Comparison of ENCODE assay signal across 8 cellular contexts in genomic region chr1:205812271-205812877, GRCh38. TPM values are rescaled to one million over a fixed set of nuclear protein-coding genes. Genes with fewer than 3 reads are reported as not detected.
DNase-seq lines count a peak whose midpoint lies in the region; ATAC-seq and TF ChIP-seq lines count a peak whose summit lies in the region.

No MANE protein-coding gene starts in this region.

- POLR2A ChIA-PET in activated CD4-positive, alpha-beta memory T cell treated with anti-CD3 and anti-CD28 coated beads for 36 hours (lab: Charles Lee), result interaction anchor here (1.0 to 1.8 kb wide), 2 partner anchors 40 to 87 kb away, joined by 4 to 5 read pairs; no protein-coding TSS in a partner anchor

- H3K4me1 Mint-ChIP-seq in activated CD4-positive, alpha-beta memory T cell treated with anti-CD3 and anti-CD28 coated beads for 36 hours (ENCODE audit: low read depth), result peaks cover 56% of the 10 kb centered on the region
- peaks cover 70% of the 10 kb centered on the region for H3K4me1 Mint-ChIP-seq in nephron progenitor cell

- CTCF ChIA-PET in activated CD4-positive, alpha-beta memory T cell treated with anti-CD3 and anti-CD28 coated beads for 36 hours (lab: Charles Lee), result interaction anchor here (1.2 to 2.7 kb wide), 2 partner anchors 21 to 102 kb away, joined by 3 to 18 read pairs; no protein-coding TSS in a partner anchor

- H3K27me3 Mint-ChIP-seq in activated CD4-positive, alpha-beta memory T cell treated with anti-CD3 and anti-CD28 coated beads for 36 hours, result no peaks in the 10 kb centered on the region
- peaks cover 5% of the 10 kb centered on the region for H3K27me3 Mint-ChIP-seq in nephron progenitor cell (ENCODE audit: low read depth, poor library complexity)

- H3K36me3 Mint-ChIP-seq in activated CD4-positive, alpha-beta memory T cell treated with anti-CD3 and anti-CD28 coated beads for 36 hours, result peaks cover 21% of the 10 kb centered on the region
- peaks cover 33% of the 10 kb centered on the region for H3K36me3 Mint-ChIP-seq in nephron progenitor cell (ENCODE audit: low read depth)

- DNase-seq in DMS53 (lab: John Stamatoyannopoulos, UW) (peak; percentile 60), DMS53 treated with DMSO at 0.1 percent for 48 hours (lab: John Stamatoyannopoulos, UW; ENCODE audit: unreplicated experiment) (no peak), HK-2 (ENCODE audit: unreplicated experiment) (peak; percentile 51), fibroblast of peridontal ligament (ENCODE audit: extremely low read depth) (peak; percentile 20), nephron progenitor cell (no peak)
- peak; percentile 42 for DNase-seq in activated CD4-positive, alpha-beta memory T cell treated with anti-CD3 and anti-CD28 coated beads for 36 hours
- DNase-seq in effector CD8-positive, alpha-beta T cell (lab: John Stamatoyannopoulos, UW), result no peak

- peak overlapping the region; percentile 89 for H3K4me3 Mint-ChIP-seq in activated CD4-positive, alpha-beta memory T cell treated with anti-CD3 and anti-CD28 coated beads for 36 hours
- peak overlapping the region; percentile 96 for H3K4me3 Mint-ChIP-seq in nephron progenitor cell

- peak overlapping the region; percentile 80 for H3K27ac Mint-ChIP-seq in activated CD4-positive, alpha-beta memory T cell treated with anti-CD3 and anti-CD28 coated beads for 36 hours
- H3K27ac Mint-ChIP-seq in nephron progenitor cell, result peak overlapping the region; percentile 87

- no peaks in the 10 kb centered on the region for H3K9me3 Mint-ChIP-seq in activated CD4-positive, alpha-beta memory T cell treated with anti-CD3 and anti-CD28 coated beads for 36 hours
- no peaks in the 10 kb centered on the region for H3K9me3 Mint-ChIP-seq in nephron progenitor cell

- no peak for TF ChIP-seq CTCF in nephron progenitor cell (IDR thresholded peaks at IDR 0.05)

- ATAC-seq in HG02884 (IDR thresholded peaks at IDR 0.05; ENCODE audit: unreplicated experiment), result no peak

- intact Hi-C loops in activated CD4-positive, alpha-beta memory T cell treated with anti-CD3 and anti-CD28 coated beads for 36 hours (cut with micrococcal nuclease), result loop anchor here (5.0 kb wide), 1 partner anchor 35 kb away; no protein-coding TSS in a partner anchor

RNA-seq across cellular contexts. Expression of gene SLC41A1, which starts 0.6 kb away (rescaled TPM):
- total RNA-seq in activated CD4-positive, alpha-beta memory T cell treated with anti-CD3 and anti-CD28 coated beads for 36 hours, result 10 to 100 TPM; 34.9 to 35.0 TPM

RNA-seq across cellular contexts. Expression of gene RAB29, which starts 37.1 kb away (rescaled TPM):
- 10 to 100 TPM; 31.5 to 31.6 TPM for total RNA-seq in activated CD4-positive, alpha-beta memory T cell treated with anti-CD3 and anti-CD28 coated beads for 36 hours

RNA-seq across cellular contexts. Expression of gene PM20D1, which starts 37.6 kb away (rescaled TPM):
- under 1 TPM; 0.29 to 0.55 TPM for total RNA-seq in activated CD4-positive, alpha-beta memory T cell treated with anti-CD3 and anti-CD28 coated beads for 36 hours

Comparison
In these comparisons a context has a peak if more than half of its experiments do, and no peak if none do; other contexts are left out.
1. DNase-seq: peak in DMS53 (single experiment), HK-2 (single experiment), activated CD4-positive, alpha-beta memory T cell treated with anti-CD3 and anti-CD28 coated beads for 36 hours (single experiment) and fibroblast of peridontal ligament (single experiment); none in DMS53 treated with DMSO at 0.1 percent for 48 hours (single experiment), nephron progenitor cell (single experiment) and effector CD8-positive, alpha-beta T cell (single experiment).